In the genomic region with DNA sequence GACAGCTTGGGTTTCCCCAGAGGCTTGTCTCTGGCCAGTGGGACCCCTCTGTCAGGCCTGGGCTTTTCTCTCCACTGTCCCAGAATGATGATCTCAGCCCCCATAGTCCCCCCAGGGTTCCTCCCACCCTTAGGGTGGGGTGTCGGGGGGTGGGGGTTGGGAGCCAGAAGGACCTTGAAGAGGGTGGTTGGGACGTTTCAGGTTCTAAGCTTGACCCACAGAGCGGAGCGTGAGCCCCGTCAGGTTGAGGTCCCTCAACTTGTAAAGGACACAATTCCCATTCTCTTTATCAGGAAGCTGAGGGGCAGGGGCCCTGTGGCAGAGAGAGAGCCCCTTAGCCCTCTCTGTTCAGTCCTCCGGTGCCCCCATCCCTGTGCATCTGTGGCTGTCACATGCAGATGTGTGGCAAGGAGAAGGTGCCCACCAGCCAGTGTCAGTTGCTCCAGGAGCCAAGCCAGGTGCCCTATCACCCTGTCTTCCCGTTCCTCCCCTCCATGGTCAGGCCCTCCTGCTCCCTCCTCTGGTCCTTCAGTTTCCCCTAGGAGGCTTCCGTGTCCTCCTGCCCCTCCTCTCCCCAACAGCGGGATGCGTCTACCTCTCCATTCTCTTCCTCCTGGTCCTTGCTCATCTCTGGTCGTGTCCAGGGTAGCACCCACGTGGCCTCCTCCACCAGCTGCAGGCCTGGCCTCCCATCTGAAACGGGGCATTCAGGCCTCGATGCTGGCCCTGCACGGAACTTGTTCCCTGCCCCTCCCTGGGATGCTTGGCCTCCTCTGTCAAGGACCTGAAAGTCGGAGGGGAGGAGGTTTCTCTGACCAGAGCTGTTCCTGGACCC, we compare ENCODE assay signal across 1 cellular context.
TF ChIP-seq lines count a peak whose summit lies in the region.

No MANE protein-coding gene starts in this region.

TF ChIP-seq in HepG2, 621 proteins besides CTCF, POLR2A, EP300 and RAD21:
- no peak for TF ChIP-seq HOXA3 (CRISPR knock-in tag; IDR thresholded peaks at IDR 0.05)
- no peak for TF ChIP-seq POGZ (CRISPR knock-in tag; IDR thresholded peaks at IDR 0.05)
- no peak for TF ChIP-seq MLX (CRISPR knock-in tag; IDR thresholded peaks at IDR 0.05)
- 0 out of 2 replicates have a peak, but pooled peaks have one; percentile 4 for TF ChIP-seq SAP130 (CRISPR knock-in tag; IDR thresholded peaks at IDR 0.05; ENCODE audit: low read depth)
